2 cellular contexts compared by ENCODE assay signal in the genomic region with DNA sequence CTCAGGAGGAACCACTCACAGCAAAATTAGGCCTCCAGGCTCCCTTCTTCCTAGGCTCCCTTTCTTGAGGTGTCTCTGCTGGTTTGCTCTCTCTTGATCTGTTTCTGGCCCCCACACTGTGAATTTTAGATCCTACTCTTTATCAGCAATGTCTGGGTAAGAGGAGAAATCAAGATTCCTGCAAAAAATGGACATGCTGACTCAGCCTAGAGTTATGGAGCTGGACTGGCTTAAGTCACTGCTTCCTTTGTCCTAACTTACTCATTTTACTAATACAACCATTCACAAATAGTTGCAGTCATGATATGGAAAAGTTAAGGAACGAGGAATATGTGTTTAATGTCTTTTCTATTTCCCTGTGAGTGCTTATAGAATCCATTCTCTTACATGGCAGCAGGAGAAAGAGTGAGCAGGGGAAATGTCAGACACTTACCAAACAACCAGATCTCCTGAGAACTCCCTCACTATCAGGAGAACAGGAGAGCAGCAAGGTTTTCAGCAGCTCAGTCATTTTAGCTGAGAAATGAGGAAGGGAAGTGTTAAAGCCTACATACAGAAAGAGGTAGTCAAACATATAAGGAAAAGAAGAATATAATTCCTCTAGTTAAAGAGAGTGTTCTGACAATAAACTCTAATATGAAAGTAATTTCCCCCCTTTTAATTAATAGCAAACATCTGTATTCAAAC.
TF ChIP-seq lines count a peak whose summit lies in the region.

No MANE protein-coding gene starts in this region.

TF ChIP-seq in H1, 55 proteins besides CTCF, POLR2A, EP300 and RAD21:
- TF ChIP-seq TCF12 (IDR thresholded peaks at IDR 0.05; ENCODE audit: low read depth, low read length) (no peak), RXRA (IDR thresholded peaks at IDR 0.05; ENCODE audit: insufficient read depth, low read depth, low read length) (no peak), TBP (IDR thresholded peaks at IDR 0.05; ENCODE audit: low read depth, low read length) (no peak), SRF (IDR thresholded peaks at IDR 0.05; ENCODE audit: low read depth, low read length) (no peak), BRCA1 (IDR thresholded peaks at IDR 0.05; ENCODE audit: low read depth, low read length) (no peak), SIRT6 (IDR thresholded peaks at IDR 0.05; ENCODE audit: low read length) (no peak), RNF2 (IDR thresholded peaks at IDR 0.05; ENCODE audit: borderline replicate concordance, low read depth, low read length, missing control alignments, poor library complexity, severe bottlenecking) (no peak), GTF2F1 (IDR thresholded peaks at IDR 0.05; ENCODE audit: borderline replicate concordance, low read depth, low read length) (no peak), CEBPB (IDR thresholded peaks at IDR 0.05; ENCODE audit: low read depth, low read length) (no peak), SIN3A (conservative IDR thresholded peaks at IDR 0.05 in 1 of 2, IDR thresholded peaks at IDR 0.05 in 1 of 2; ENCODE audit: low read depth in 1 of 2, low read length in 2 of 2) (no peak), GABPA (IDR thresholded peaks at IDR 0.05; ENCODE audit: borderline replicate concordance, insufficient read depth, low read length) (no peak), EZH2 (IDR thresholded peaks at IDR 0.05; ENCODE audit: low read depth, low read length, severe bottlenecking) (no peak)
- TF ChIP-seq, protein P1, sequence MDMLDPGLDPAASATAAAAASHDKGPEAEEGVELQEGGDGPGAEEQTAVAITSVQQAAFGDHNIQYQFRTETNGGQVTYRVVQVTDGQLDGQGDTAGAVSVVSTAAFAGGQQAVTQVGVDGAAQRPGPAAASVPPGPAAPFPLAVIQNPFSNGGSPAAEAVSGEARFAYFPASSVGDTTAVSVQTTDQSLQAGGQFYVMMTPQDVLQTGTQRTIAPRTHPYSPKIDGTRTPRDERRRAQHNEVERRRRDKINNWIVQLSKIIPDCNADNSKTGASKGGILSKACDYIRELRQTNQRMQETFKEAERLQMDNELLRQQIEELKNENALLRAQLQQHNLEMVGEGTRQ (IDR thresholded peaks at IDR 0.05; ENCODE audit: low read length): no peak
TF ChIP-seq in H1: peak in this region for 0.

TF ChIP-seq in WTC11, 78 proteins besides CTCF, POLR2A, EP300 and RAD21:
- TF ChIP-seq JUN (CRISPR knock-in tag; IDR thresholded peaks at IDR 0.05) (no peak), IRF2 (CRISPR knock-in tag; IDR thresholded peaks at IDR 0.05; ENCODE audit: borderline replicate concordance, low read depth) (no peak), ZNF121 (CRISPR knock-in tag; IDR thresholded peaks at IDR 0.05) (no peak), ZNF317 (CRISPR knock-in tag; IDR thresholded peaks at IDR 0.05; ENCODE audit: borderline replicate concordance, low read depth) (no peak), RELA (CRISPR knock-in tag; IDR thresholded peaks at IDR 0.05; ENCODE audit: borderline replicate concordance) (no peak), ZNF281 (CRISPR knock-in tag; IDR thresholded peaks at IDR 0.05) (no peak), SMAD4 (CRISPR knock-in tag; IDR thresholded peaks at IDR 0.05) (no peak), ETV6 (CRISPR knock-in tag; IDR thresholded peaks at IDR 0.05) (no peak), KAT7 (CRISPR knock-in tag; IDR thresholded peaks at IDR 0.05; ENCODE audit: borderline replicate concordance) (no peak), CREB1 (CRISPR knock-in tag; IDR thresholded peaks at IDR 0.05) (no peak), PRRX2 (CRISPR knock-in tag; IDR thresholded peaks at IDR 0.05) (no peak)
- TF ChIP-seq, protein P2, sequence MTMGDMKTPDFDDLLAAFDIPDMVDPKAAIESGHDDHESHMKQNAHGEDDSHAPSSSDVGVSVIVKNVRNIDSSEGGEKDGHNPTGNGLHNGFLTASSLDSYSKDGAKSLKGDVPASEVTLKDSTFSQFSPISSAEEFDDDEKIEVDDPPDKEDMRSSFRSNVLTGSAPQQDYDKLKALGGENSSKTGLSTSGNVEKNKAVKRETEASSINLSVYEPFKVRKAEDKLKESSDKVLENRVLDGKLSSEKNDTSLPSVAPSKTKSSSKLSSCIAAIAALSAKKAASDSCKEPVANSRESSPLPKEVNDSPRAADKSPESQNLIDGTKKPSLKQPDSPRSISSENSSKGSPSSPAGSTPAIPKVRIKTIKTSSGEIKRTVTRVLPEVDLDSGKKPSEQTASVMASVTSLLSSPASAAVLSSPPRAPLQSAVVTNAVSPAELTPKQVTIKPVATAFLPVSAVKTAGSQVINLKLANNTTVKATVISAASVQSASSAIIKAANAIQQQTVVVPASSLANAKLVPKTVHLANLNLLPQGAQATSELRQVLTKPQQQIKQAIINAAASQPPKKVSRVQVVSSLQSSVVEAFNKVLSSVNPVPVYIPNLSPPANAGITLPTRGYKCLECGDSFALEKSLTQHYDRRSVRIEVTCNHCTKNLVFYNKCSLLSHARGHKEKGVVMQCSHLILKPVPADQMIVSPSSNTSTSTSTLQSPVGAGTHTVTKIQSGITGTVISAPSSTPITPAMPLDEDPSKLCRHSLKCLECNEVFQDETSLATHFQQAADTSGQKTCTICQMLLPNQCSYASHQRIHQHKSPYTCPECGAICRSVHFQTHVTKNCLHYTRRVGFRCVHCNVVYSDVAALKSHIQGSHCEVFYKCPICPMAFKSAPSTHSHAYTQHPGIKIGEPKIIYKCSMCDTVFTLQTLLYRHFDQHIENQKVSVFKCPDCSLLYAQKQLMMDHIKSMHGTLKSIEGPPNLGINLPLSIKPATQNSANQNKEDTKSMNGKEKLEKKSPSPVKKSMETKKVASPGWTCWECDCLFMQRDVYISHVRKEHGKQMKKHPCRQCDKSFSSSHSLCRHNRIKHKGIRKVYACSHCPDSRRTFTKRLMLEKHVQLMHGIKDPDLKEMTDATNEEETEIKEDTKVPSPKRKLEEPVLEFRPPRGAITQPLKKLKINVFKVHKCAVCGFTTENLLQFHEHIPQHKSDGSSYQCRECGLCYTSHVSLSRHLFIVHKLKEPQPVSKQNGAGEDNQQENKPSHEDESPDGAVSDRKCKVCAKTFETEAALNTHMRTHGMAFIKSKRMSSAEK (CRISPR knock-in tag; IDR thresholded peaks at IDR 0.05; ENCODE audit: borderline replicate concordance): no peak
- TF ChIP-seq, protein P3, sequence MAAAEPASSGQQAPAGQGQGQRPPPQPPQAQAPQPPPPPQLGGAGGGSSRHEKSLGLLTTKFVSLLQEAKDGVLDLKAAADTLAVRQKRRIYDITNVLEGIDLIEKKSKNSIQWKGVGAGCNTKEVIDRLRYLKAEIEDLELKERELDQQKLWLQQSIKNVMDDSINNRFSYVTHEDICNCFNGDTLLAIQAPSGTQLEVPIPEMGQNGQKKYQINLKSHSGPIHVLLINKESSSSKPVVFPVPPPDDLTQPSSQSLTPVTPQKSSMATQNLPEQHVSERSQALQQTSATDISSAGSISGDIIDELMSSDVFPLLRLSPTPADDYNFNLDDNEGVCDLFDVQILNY (CRISPR knock-in tag; IDR thresholded peaks at IDR 0.05): no peak
- TF ChIP-seq, protein P4, sequence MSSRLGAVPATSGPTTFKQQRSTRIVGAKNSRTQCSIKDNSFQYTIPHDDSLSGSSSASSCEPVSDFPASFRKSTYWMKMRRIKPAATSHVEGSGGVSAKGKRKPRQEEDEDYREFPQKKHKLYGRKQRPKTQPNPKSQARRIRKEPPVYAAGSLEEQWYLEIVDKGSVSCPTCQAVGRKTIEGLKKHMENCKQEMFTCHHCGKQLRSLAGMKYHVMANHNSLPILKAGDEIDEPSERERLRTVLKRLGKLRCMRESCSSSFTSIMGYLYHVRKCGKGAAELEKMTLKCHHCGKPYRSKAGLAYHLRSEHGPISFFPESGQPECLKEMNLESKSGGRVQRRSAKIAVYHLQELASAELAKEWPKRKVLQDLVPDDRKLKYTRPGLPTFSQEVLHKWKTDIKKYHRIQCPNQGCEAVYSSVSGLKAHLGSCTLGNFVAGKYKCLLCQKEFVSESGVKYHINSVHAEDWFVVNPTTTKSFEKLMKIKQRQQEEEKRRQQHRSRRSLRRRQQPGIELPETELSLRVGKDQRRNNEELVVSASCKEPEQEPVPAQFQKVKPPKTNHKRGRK (CRISPR knock-in tag; IDR thresholded peaks at IDR 0.05; ENCODE audit: borderline replicate concordance): no peak
- TF ChIP-seq, protein P5, sequence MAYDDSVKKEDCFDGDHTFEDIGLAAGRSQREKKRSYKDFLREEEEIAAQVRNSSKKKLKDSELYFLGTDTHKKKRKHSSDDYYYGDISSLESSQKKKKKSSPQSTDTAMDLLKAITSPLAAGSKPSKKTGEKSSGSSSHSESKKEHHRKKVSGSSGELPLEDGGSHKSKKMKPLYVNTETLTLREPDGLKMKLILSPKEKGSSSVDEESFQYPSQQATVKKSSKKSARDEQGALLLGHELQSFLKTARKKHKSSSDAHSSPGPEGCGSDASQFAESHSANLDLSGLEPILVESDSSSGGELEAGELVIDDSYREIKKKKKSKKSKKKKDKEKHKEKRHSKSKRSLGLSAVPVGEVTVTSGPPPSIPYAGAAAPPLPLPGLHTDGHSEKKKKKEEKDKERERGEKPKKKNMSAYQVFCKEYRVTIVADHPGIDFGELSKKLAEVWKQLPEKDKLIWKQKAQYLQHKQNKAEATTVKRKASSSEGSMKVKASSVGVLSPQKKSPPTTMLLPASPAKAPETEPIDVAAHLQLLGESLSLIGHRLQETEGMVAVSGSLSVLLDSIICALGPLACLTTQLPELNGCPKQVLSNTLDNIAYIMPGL (CRISPR knock-in tag; IDR thresholded peaks at IDR 0.05): no peak
